In the genomic region with DNA sequence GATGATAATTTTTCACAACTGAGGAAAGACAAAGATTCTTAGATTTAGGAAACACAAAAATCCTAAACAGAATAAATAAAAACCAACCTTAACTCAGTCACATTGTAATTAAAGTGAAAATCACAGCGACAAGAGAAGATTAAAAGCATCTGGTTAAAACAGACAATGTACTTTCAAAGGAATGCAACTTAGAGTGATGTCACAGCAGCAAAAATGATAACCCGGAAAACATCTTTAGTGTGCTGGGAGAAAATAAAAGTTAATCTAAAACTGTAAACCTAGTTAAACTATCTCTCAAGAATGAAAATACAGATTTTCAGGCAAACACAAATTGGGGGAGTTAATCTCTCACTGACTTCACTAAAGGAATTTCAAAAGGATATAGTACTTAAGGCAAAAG, we compare ENCODE assay signal across 29 cellular contexts.
"Had no signal": no experiment of that assay in that cellular context is flagged by ENCODE, and none has a peak within 500 bp of the region (broad histone marks: within the 10 kb centered on the region; RNA-seq: fewer than 3 reads in every experiment).

No MANE protein-coding gene starts in this region.

- H3K9me3 Mint-ChIP-seq: activated CD4-positive, alpha-beta memory T cell treated with anti-CD3 and anti-CD28 coated beads, Interleukin-2, amount 10 ng/mL, durations not matched to agents 7 days and 5 days; activated CD4-positive, alpha-beta T cell treated with anti-CD3 and anti-CD28 coated beads, Interleukin-2, amount 10 ng/mL, durations not matched to agents 24 days and 14 days; activated naive CD8-positive, alpha-beta T cell treated with anti-CD3 and anti-CD28 coated beads, Interleukin-2, amount 50 U/mL, for 24 hours; central memory CD8-positive, alpha-beta T cell; effector memory CD8-positive, alpha-beta T cell; stimulated activated naive B cell treated with anti-CD40 and anti-IgM and Interleukin-4, amounts not matched to agents 10 μg/mL and 1 μg/mL and 100 μg/mL, for 72 hours had no signal

- H3K4me3 ChIP-seq: ascending aorta, breast epithelium, colonic mucosa, dorsolateral prefrontal cortex, esophagus muscularis mucosa, mucosa of descending colon, right lobe of liver, skin epidermis, testis, uterus had no signal

- H3K36me3 Mint-ChIP-seq: stimulated activated naive B cell treated with anti-CD40 and anti-IgM and Interleukin-4, amounts not matched to agents 10 μg/mL and 1 μg/mL and 100 μg/mL, for 72 hours had no signal

- H3K4me1 Mint-ChIP-seq: activated CD4-positive, alpha-beta memory T cell treated with anti-CD3 and anti-CD28 coated beads, Interleukin-2, amount 10 ng/mL, durations not matched to agents 7 days and 5 days; activated CD4-positive, alpha-beta T cell treated with anti-CD3 and anti-CD28 coated beads, Interleukin-2, amount 10 ng/mL, durations not matched to agents 24 days and 14 days; activated naive CD8-positive, alpha-beta T cell treated with anti-CD3 and anti-CD28 coated beads, Interleukin-2, amount 50 U/mL, for 24 hours; central memory CD8-positive, alpha-beta T cell; stimulated activated naive B cell treated with anti-CD40 and anti-IgM and Interleukin-4, amounts not matched to agents 10 μg/mL and 1 μg/mL and 100 μg/mL, for 72 hours; T-helper 17 cell had no signal

- H3K27me3 Mint-ChIP-seq: activated naive CD8-positive, alpha-beta T cell treated with anti-CD3 and anti-CD28 coated beads, Interleukin-2, amount 50 U/mL, for 24 hours; stimulated activated naive B cell treated with anti-CD40 and anti-IgM and Interleukin-4, amounts not matched to agents 10 μg/mL and 1 μg/mL and 100 μg/mL, for 72 hours had no signal

- H3K27me3 ChIP-seq: ascending aorta, breast epithelium, colonic mucosa, esophagus muscularis mucosa, right lobe of liver, testis, uterus had no signal

- H3K9me3 ChIP-seq: ascending aorta, breast epithelium, colonic mucosa, esophagus muscularis mucosa, mucosa of descending colon, right lobe of liver, testis, uterus had no signal

- ATAC-seq: activated naive CD8-positive, alpha-beta T cell treated with anti-CD3 and anti-CD28 coated beads, Interleukin-2, amount 50 U/mL, for 24 hours; effector memory CD8-positive, alpha-beta T cell; left cardiac atrium; mucosa of descending colon; right lobe of liver; stimulated activated naive B cell treated with anti-CD40 and anti-IgM and Interleukin-4, amounts not matched to agents 10 μg/mL and 1 μg/mL and 100 μg/mL, for 72 hours; T-helper 17 cell had no signal

- H3K27ac Mint-ChIP-seq: activated CD4-positive, alpha-beta memory T cell treated with anti-CD3 and anti-CD28 coated beads, Interleukin-2, amount 10 ng/mL, durations not matched to agents 7 days and 5 days; activated CD4-positive, alpha-beta T cell treated with anti-CD3 and anti-CD28 coated beads, Interleukin-2, amount 10 ng/mL, durations not matched to agents 24 days and 14 days; activated naive CD8-positive, alpha-beta T cell treated with anti-CD3 and anti-CD28 coated beads, Interleukin-2, amount 50 U/mL, for 24 hours; effector memory CD8-positive, alpha-beta T cell; stimulated activated naive B cell treated with anti-CD40 and anti-IgM and Interleukin-4, amounts not matched to agents 10 μg/mL and 1 μg/mL and 100 μg/mL, for 72 hours; T-helper 17 cell had no signal

- H3K4me1 ChIP-seq: ascending aorta, breast epithelium, colonic mucosa, esophagus muscularis mucosa, right lobe of liver, testis, uterus had no signal

- DNase-seq: activated CD4-positive, alpha-beta memory T cell treated with anti-CD3 and anti-CD28 coated beads, Interleukin-2, amount 10 ng/mL, durations not matched to agents 7 days and 5 days; activated CD4-positive, alpha-beta T cell treated with anti-CD3 and anti-CD28 coated beads, Interleukin-2, amount 10 ng/mL, durations not matched to agents 24 days and 14 days; activated CD4-positive, CD25-positive, alpha-beta regulatory T cell; activated gamma-delta T cell; activated naive CD4-positive, alpha-beta T cell treated with anti-CD3 and anti-CD28 coated beads, Interleukin-2, amount 50 U/mL, for 16 hours; activated naive CD8-positive, alpha-beta T cell treated with anti-CD3 and anti-CD28 coated beads, Interleukin-2, amount 50 U/mL, for 24 hours; colonic mucosa; dorsolateral prefrontal cortex; effector memory CD8-positive, alpha-beta T cell; foreskin melanocyte; glutamatergic neuron; hypothalamus; left cardiac atrium; mucosa of descending colon; occipital lobe; right lobe of liver; stimulated activated CD4-positive, alpha-beta T cell treated with anti-CD3 and anti-CD28 coated beads, Interleukin-15, amount 100 ng/mL, for 24 hours; stimulated activated CD8-positive, alpha-beta memory T cell treated with anti-CD3 and anti-CD28 coated beads, Interleukin-4, amount 100 ng/mL, for 48 hours; stimulated activated naive B cell treated with anti-CD40 and anti-IgM and Interleukin-4, amounts not matched to agents 10 μg/mL and 1 μg/mL and 100 μg/mL, for 72 hours; SW 1271; T-helper 17 cell; testis; trophoblast cell; uterus had no signal

- H3K27ac ChIP-seq: ascending aorta, breast epithelium, colonic mucosa, dorsolateral prefrontal cortex, esophagus muscularis mucosa, right lobe of liver, skin epidermis, testis, uterus had no signal

- H3K36me3 ChIP-seq: ascending aorta, breast epithelium, colonic mucosa, esophagus muscularis mucosa, right lobe of liver, uterus had no signal

- H3K4me3 Mint-ChIP-seq: activated CD4-positive, alpha-beta memory T cell treated with anti-CD3 and anti-CD28 coated beads, Interleukin-2, amount 10 ng/mL, durations not matched to agents 7 days and 5 days; activated CD4-positive, alpha-beta T cell treated with anti-CD3 and anti-CD28 coated beads, Interleukin-2, amount 10 ng/mL, durations not matched to agents 24 days and 14 days; activated naive CD8-positive, alpha-beta T cell treated with anti-CD3 and anti-CD28 coated beads, Interleukin-2, amount 50 U/mL, for 24 hours; central memory CD8-positive, alpha-beta T cell; effector memory CD8-positive, alpha-beta T cell; stimulated activated naive B cell treated with anti-CD40 and anti-IgM and Interleukin-4, amounts not matched to agents 10 μg/mL and 1 μg/mL and 100 μg/mL, for 72 hours; T-helper 17 cell had no signal
